ENCODE assay signal across 10 cellular contexts in the genomic region with DNA sequence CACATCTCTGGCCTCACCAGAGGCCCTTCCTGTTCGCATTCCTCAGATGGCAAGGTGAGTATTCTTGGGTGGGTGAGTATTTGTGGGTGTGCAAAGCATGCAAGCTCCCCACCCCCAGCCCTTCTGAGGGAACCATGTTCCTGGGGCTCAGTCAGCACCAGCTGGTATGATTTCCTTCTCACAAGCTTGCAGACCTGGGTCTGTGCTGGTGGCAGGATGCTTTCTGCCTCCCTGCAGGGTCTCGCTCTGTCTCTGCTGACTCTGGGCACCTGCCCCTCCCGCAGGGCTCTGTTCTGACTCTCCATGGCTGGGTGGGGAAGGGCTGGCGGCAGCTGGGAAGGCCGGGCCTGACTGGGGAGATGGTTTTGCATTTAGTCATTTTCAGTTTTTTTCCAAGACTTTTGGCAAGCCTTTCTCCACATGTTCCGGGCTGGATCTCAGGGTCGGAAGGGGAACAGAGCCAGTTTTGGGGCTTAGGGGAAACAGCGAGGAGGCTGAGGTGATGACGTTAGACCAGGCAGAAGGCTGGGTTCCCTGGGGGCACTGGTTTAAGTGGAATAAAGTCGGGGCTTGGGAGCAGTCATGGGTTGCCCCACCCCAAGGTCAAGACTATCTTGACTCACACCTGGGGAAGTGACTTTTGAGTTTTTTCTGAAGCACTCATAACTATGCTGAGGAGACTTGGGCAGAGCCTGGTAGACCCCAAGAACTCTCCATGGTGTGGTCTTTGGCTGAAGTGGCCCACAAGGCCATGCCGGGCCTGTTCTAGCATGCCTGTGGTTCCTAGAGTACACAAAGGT. TPM values are rescaled to one million over a fixed set of nuclear protein-coding genes. Genes with fewer than 3 reads are reported as not detected.
DNase-seq lines count a peak whose midpoint lies in the region; ATAC-seq, FAIRE-seq and TF ChIP-seq lines count a peak whose summit lies in the region.
"Had no signal": no experiment of that assay in that cellular context is flagged by ENCODE, and none has a peak within 500 bp of the region (broad histone marks: within the 10 kb centered on the region; RNA-seq: fewer than 3 reads in every experiment).

No MANE protein-coding gene starts in this region.

- H3K4me1 ChIP-seq in keratinocyte (ENCODE audit: control insufficient read depth, extremely low read depth, insufficient read depth, low read length) (peaks cover 63% of the 10 kb centered on the region), tibial nerve (peaks cover 0 to 62% (median 11%) of the 10 kb centered on the region in 4 donors)

- TF ChIP-seq POLR2A in tibial nerve (IDR thresholded peaks at IDR 0.05) = no peak

- DNase-seq in HFF-Myc (ENCODE audit: extremely low read depth, low read depth) = peak; percentile 56
- DNase-seq in astrocyte of the hippocampus (ENCODE audit: low read depth, low spot score) = peak; percentile 90
- DNase-seq in keratinocyte (ENCODE audit: low read depth, low spot score) = peak; percentile 78
- DNase-seq in tibial nerve (ENCODE audit: low spot score in 2 of 2) = peak; percentile 72 to 86
- DNase-seq in activated CD4-positive, alpha-beta T cell treated with anti-CD3 and anti-CD28 coated beads, Interleukin-2, amount 50 U/mL, for 1 hour = no peak
- DNase-seq in NCI-H1105 (lab: John Stamatoyannopoulos, UW) = no peak
- no peak for DNase-seq in CD4-positive, alpha-beta T cell
- DNase-seq: NCI-H1105 treated with DMSO at 0.1 percent for 48 hours had no signal

- no peak overlapping the region for H3K4me3 ChIP-seq in HFF-Myc (replicated peaks; ENCODE audit: low read depth, low read length)
- peak overlapping the region in 2 of 3 experiments; percentile 38 to 58 for H3K4me3 ChIP-seq in keratinocyte (ENCODE audit: control insufficient read depth in 2 of 3, extremely low read depth in 1 of 3, insufficient read depth in 2 of 3, low read depth in 1 of 3, low read length in 3 of 3)
- no peak overlapping the region for H3K4me3 ChIP-seq in tibial nerve

- H2AFZ ChIP-seq in keratinocyte (ENCODE audit: control insufficient read depth, low read length) = peak overlapping the region; percentile 56

- H3K27ac ChIP-seq in keratinocyte (ENCODE audit: control insufficient read depth, insufficient read depth, low read length) (peak overlapping the region; percentile 90), tibial nerve (peak overlapping the region in 3 of 4 donors; percentile 62 to 82 (median 78))
- no peak overlapping the region for H3K27ac ChIP-seq in CD4-positive, alpha-beta T cell (ENCODE audit: low read depth, low read length)

- ATAC-seq in HG03159 (IDR thresholded peaks at IDR 0.05; ENCODE audit: unreplicated experiment) = no peak
- no peak for ATAC-seq in CD4-positive, alpha-beta T cell (ENCODE audit: poor library complexity)

- H3K4me2 ChIP-seq in keratinocyte (ENCODE audit: control insufficient read depth, extremely low read depth, insufficient read depth, low read depth, low read length) = peak overlapping the region; percentile 89

- FAIRE-seq in keratinocyte (lab: Jason Lieb, UNC) = peak; percentile 86

- H3K9ac ChIP-seq in keratinocyte (ENCODE audit: control insufficient read depth, extremely low read depth, insufficient read depth, low read length) = peak overlapping the region; percentile 74

- POLR2A ChIA-PET in CD4-positive, alpha-beta T cell (lab: Charles Lee) = no interaction called here

- CTCF ChIA-PET in CD4-positive, alpha-beta T cell (lab: Charles Lee) = no interaction called here

- H3K9me3 ChIP-seq in keratinocyte (ENCODE audit: control insufficient read depth, low read depth, low read length) (no peaks in the 10 kb centered on the region), tibial nerve (no peaks in the 10 kb centered on the region)
- H3K9me3 ChIP-seq in CD4-positive, alpha-beta T cell (ENCODE audit: control insufficient read depth, low read length) = no peaks in the 10 kb centered on the region

- no peak overlapping the region for H3K27ac Mint-ChIP-seq in CD4-positive, alpha-beta T cell
- H3K27ac Mint-ChIP-seq: activated naive CD4-positive, alpha-beta T cell treated with anti-CD3 and anti-CD28 coated beads, Interleukin-2, amount 50 U/mL, for 72 hours had no signal

- no peaks in the 10 kb centered on the region for H3K36me3 Mint-ChIP-seq in CD4-positive, alpha-beta T cell (ENCODE audit: low read depth)

- H3K27me3 Mint-ChIP-seq in CD4-positive, alpha-beta T cell = peaks cover 15% of the 10 kb centered on the region

- TF ChIP-seq CTCF in HFF-Myc (IDR thresholded peaks at IDR 0.05; ENCODE audit: low read depth, low read length, missing control alignments) = no peak
- TF ChIP-seq CTCF in keratinocyte (optimal IDR thresholded peaks at IDR 0.05 in 1 of 3, IDR thresholded peaks at IDR 0.05 in 1 of 3, conservative IDR thresholded peaks at IDR 0.05 in 1 of 3; ENCODE audit: extremely low read depth in 1 of 3, insufficient read depth in 2 of 3, low read length in 3 of 3) = no peak
- TF ChIP-seq CTCF in tibial nerve (IDR thresholded peaks at IDR 0.05) = no peak
- no peak for TF ChIP-seq CTCF in CD4-positive, alpha-beta T cell (IDR thresholded peaks at IDR 0.05)

- H3K36me3 ChIP-seq in keratinocyte (ENCODE audit: control insufficient read depth in 2 of 2, extremely low read depth in 1 of 2, insufficient read depth in 2 of 2, low read length in 2 of 2) (no peaks in the 10 kb centered on the region), tibial nerve (no peaks in the 10 kb centered on the region)

- intact Hi-C loops in CD4-positive, alpha-beta T cell (cut with DNase I, micrococcal nuclease) = no loop called here

- dilution Hi-C loops in keratinocyte (cut with MboI; ENCODE audit: extremely low pct_ligation_motif_present, low sequenced_read_pairs) = no loop called here

- 50 to 59% methylated on average over 11 of the region's 11 CpGs for WGBS in tibial nerve, 2 donors

- H3K4me3 Mint-ChIP-seq in CD4-positive, alpha-beta T cell = no peak overlapping the region

- H3K9me1 ChIP-seq in keratinocyte (ENCODE audit: control insufficient read depth, extremely low read depth, insufficient read depth, low read length) = peaks cover 2% of the 10 kb centered on the region

- no peaks in the 10 kb centered on the region for H3K27me3 ChIP-seq in keratinocyte (ENCODE audit: control insufficient read depth, extremely low read depth, insufficient read depth, low read length)
- H3K27me3 ChIP-seq in tibial nerve = peaks cover 0 to 2% of the 10 kb centered on the region in 2 donors
- H3K27me3 ChIP-seq in CD4-positive, alpha-beta T cell (ENCODE audit: control insufficient read depth, insufficient read depth, low read length) = peaks cover 2% of the 10 kb centered on the region

- no peaks in the 10 kb centered on the region for H4K20me1 ChIP-seq in keratinocyte (ENCODE audit: control insufficient read depth, extremely low read depth, insufficient read depth, low read length)

- TF ChIP-seq EP300 in tibial nerve (IDR thresholded peaks at IDR 0.05) = peak in 1 of 2 donors; percentile 79

- H3K4me1 Mint-ChIP-seq in CD4-positive, alpha-beta T cell (ENCODE audit: low read depth) = peaks cover 6% of the 10 kb centered on the region

- H3K9me3 Mint-ChIP-seq in CD4-positive, alpha-beta T cell = no peaks in the 10 kb centered on the region
- H3K9me3 Mint-ChIP-seq: activated naive CD4-positive, alpha-beta T cell treated with anti-CD3 and anti-CD28 coated beads, Interleukin-2, amount 50 U/mL, for 72 hours had no signal

- no peaks in the 10 kb centered on the region for H3K79me2 ChIP-seq in keratinocyte (ENCODE audit: control insufficient read depth, insufficient read depth, low read length)

RNA-seq across cellular contexts. Expression of a gene that starts 6.2 kb away (rescaled TPM):
- polyA plus RNA-seq in keratinocyte = 2.1 to 2.5 TPM (median 2.4 TPM) in 3 replicates
- polyA plus RNA-seq in keratinocyte (2011; ENCODE audit: low read depth) = 16.8 TPM
- polyA plus RNA-seq in keratinocyte (2011; cell fraction: cytosol; rRNA removed) = 2.6 and 3.1 TPM in 2 replicates
- polyA plus RNA-seq in keratinocyte (2011; cell fraction: nucleus; rRNA removed) = 5.8 and 5.9 TPM in 2 replicates
- polyA plus RNA-seq in keratinocyte (2012; ENCODE audit: low replicate concordance) = 2.0 and 28.9 TPM in 2 replicates
- polyA minus RNA-seq in keratinocyte = 3.2 to 6.7 TPM (median 3.9 TPM) in 3 replicates
- 4.4 TPM for polyA minus RNA-seq in keratinocyte (2011; cell fraction: cytosol; rRNA and poly(A)+ RNA removed)
- polyA minus RNA-seq in keratinocyte (2011; cell fraction: nucleus; rRNA and poly(A)+ RNA removed) = 3.1 and 6.7 TPM in 2 replicates
- total RNA-seq in tibial nerve = 10 to 100 TPM; 24.0 to 32.9 (median 30.2) TPM
- total RNA-seq in CD4-positive, alpha-beta T cell = 100 to 1,000 TPM; 153 to 156 TPM

RNA-seq across cellular contexts. Expression of a gene that starts 43.2 kb away (rescaled TPM):
- 8.2 to 10.5 TPM (median 8.9 TPM) in 3 replicates for polyA plus RNA-seq in keratinocyte
- polyA plus RNA-seq in keratinocyte (2011; ENCODE audit: low read depth) = 2.0 TPM
- polyA plus RNA-seq in keratinocyte (2011; cell fraction: cytosol; rRNA removed) = 6.3 and 9.3 TPM in 2 replicates
- 12.2 and 13.0 TPM in 2 replicates for polyA plus RNA-seq in keratinocyte (2011; cell fraction: nucleus; rRNA removed)
- polyA plus RNA-seq in keratinocyte (2012; ENCODE audit: low replicate concordance) = 3.1 and 11.8 TPM in 2 replicates
- polyA minus RNA-seq in keratinocyte = 14.6 to 17.9 TPM (median 14.9 TPM) in 3 replicates
- 9.4 TPM for polyA minus RNA-seq in keratinocyte (2011; cell fraction: cytosol; rRNA and poly(A)+ RNA removed)
- polyA minus RNA-seq in keratinocyte (2011; cell fraction: nucleus; rRNA and poly(A)+ RNA removed) = 7.8 and 9.0 TPM in 2 replicates
- total RNA-seq in tibial nerve = 10 to 100 TPM in 1 of 4 donors, 1 to 10 TPM in 3; 1.5 to 18.0 (median 3.7) TPM
- 10 to 100 TPM; 27.9 to 29.8 TPM for total RNA-seq in CD4-positive, alpha-beta T cell

Comparison
In these comparisons a context has a peak if more than half of its experiments do, and no peak if none do; other contexts are left out.
1. DNase-seq: peak in HFF-Myc (single experiment), astrocyte of the hippocampus (single experiment), keratinocyte (single experiment) and tibial nerve (2 of 2); none in activated CD4-positive, alpha-beta T cell treated with anti-CD3 and anti-CD28 coated beads, Interleukin-2, amount 50 U/mL, for 1 hour (single experiment), NCI-H1105 (single experiment) and CD4-positive, alpha-beta T cell (0 of 10).
2. H3K4me3 ChIP-seq: peak in keratinocyte (2 of 3); none in HFF-Myc (single experiment) and tibial nerve (0 of 4).
3. RNA of a gene that starts 6.2 kb away (total RNA-seq): 153 to 156 TPM in CD4-positive, alpha-beta T cell; 24.0 to 32.9 TPM in tibial nerve; every median in the first group is over 4 times any median in the second.